ENCODE assay signal across 8 cellular contexts in genomic region chr7:134645935-134646334, GRCh38. TPM values are rescaled to one million over a fixed set of nuclear protein-coding genes. Genes with fewer than 3 reads are reported as not detected.
DNase-seq lines count a peak whose midpoint lies in the region; ATAC-seq and TF ChIP-seq lines count a peak whose summit lies in the region.

No MANE protein-coding gene starts in this region.

- H3K4me3 ChIP-seq in HL-60 (replicated peaks; ENCODE audit: insufficient read depth, low read length) (peak overlapping the region; percentile 71), mucosa of descending colon (peak overlapping the region; percentile 45)

- DNase-seq in Ammon's horn (ENCODE audit: low spot score) (peak; percentile 15), HL-60 (ENCODE audit: low read depth in 1 of 2, low spot score in 1 of 2) (no peak), caudate nucleus (lab: John Stamatoyannopoulos, UW) (peak in 3 of 61 donors; percentile 4 to 34 (median 11)), mucosa of descending colon (peak in 1 of 3 donors; percentile 18), GM20000 (ENCODE audit: low spot score) (no peak), GM19238 (ENCODE audit: insufficient read length, low spot score) (no peak)

- intact Hi-C loops in mucosa of descending colon (cut with DNase I, micrococcal nuclease), result no loop called here

- H3K27me3 ChIP-seq in HL-60 (ENCODE audit: insufficient read depth, poor library complexity, severe bottlenecking), result no peaks in the 10 kb centered on the region

- peak overlapping the region; percentile 58 for H3K27ac ChIP-seq in HL-60 (replicated peaks)
- H3K27ac ChIP-seq in caudate nucleus (ENCODE audit: low read depth, low read length), result peak overlapping the region; percentile 68

- peaks cover 13% of the 10 kb centered on the region for H3K4me1 ChIP-seq in mucosa of descending colon (ENCODE audit: low read depth)

- H3K9me3 ChIP-seq in mucosa of descending colon, result no peaks in the 10 kb centered on the region

- H3K36me3 ChIP-seq in mucosa of descending colon (ENCODE audit: low read depth), result no peaks in the 10 kb centered on the region

- TF ChIP-seq CTCF in HL-60 (IDR thresholded peaks at IDR 0.05; ENCODE audit: insufficient read depth, low read length), result no peak
- TF ChIP-seq CTCF in mucosa of descending colon (IDR thresholded peaks at IDR 0.05), result no peak
- TF ChIP-seq CTCF in GM20000 (IDR thresholded peaks at IDR 0.05; ENCODE audit: extremely low read depth, missing control alignments), result no peak

- ATAC-seq in mucosa of descending colon, result no peak
- no peak for ATAC-seq in GM18511 (IDR thresholded peaks at IDR 0.05; ENCODE audit: unreplicated experiment)
- ATAC-seq in GM18520 (IDR thresholded peaks at IDR 0.05; ENCODE audit: unreplicated experiment), result no peak

RNA-seq across cellular contexts. Expression of gene BPGM, which starts 0.7 kb away (rescaled TPM):
- total RNA-seq in mucosa of descending colon, result 10 to 100 TPM in 1 of 3 donors, 1 to 10 TPM in 2; 9.4 to 17.3 (median 9.4) TPM
